Comparison of ENCODE assay signal across 30 cellular contexts in genomic region chr2:27204566-27204965, GRCh38. TPM values are rescaled to one million over a fixed set of nuclear protein-coding genes. Genes with fewer than 3 reads are reported as not detected.
DNase-seq lines count a peak whose midpoint lies in the region; ATAC-seq, FAIRE-seq and TF ChIP-seq lines count a peak whose summit lies in the region.
"Had no signal": no experiment of that assay in that cellular context is flagged by ENCODE, and none has a peak within 500 bp of the region (broad histone marks: within the 10 kb centered on the region; RNA-seq: fewer than 3 reads in every experiment).

No MANE protein-coding gene starts in this region.

- 94% methylated on average over 8 of the region's 8 CpGs for WGBS in sigmoid colon, 2 donors

- TF ChIP-seq EP300 in sigmoid colon (IDR thresholded peaks at IDR 0.05) = no peak

- peak overlapping the region; percentile 24 for H3K27ac Mint-ChIP-seq in activated T-cell treated with anti-CD3 and anti-CD28 coated beads, Interleukin-2, amount 50 U/mL, for 24 hours
- H3K27ac Mint-ChIP-seq in T-helper 17 cell = peak overlapping the region; percentile 92
- no peak overlapping the region for H3K27ac Mint-ChIP-seq in CD14-positive monocyte
- no peak overlapping the region for H3K27ac Mint-ChIP-seq in CD4-positive, alpha-beta T cell

- H3K27ac ChIP-seq in sigmoid colon = no peak overlapping the region
- no peak overlapping the region for H3K27ac ChIP-seq in CD4-positive, alpha-beta T cell (ENCODE audit: low read depth, low read length)
- H3K27ac ChIP-seq: A549; BLaER1 treated with 17β-estradiol and CSF1 and Interleukin-3, amounts not matched to agents 10 nM and 100 nM; KMS-11; RWPE1 had no signal

- no peaks in the 10 kb centered on the region for H3K4me1 ChIP-seq in sigmoid colon
- H3K4me1 ChIP-seq: A549 had no signal

- TF ChIP-seq CTCF in D721Med (IDR thresholded peaks at IDR 0.05; ENCODE audit: insufficient read depth, missing control alignments) (no peak), sigmoid colon (IDR thresholded peaks at IDR 0.05) (no peak), CD14-positive monocyte (IDR thresholded peaks at IDR 0.05) (no peak)
- TF ChIP-seq CTCF in CD4-positive, alpha-beta T cell (IDR thresholded peaks at IDR 0.05) = no peak

- H3K4me1 Mint-ChIP-seq in activated T-cell treated with anti-CD3 and anti-CD28 coated beads, Interleukin-2, amount 50 U/mL, for 24 hours (ENCODE audit: low read depth) = peaks cover 14% of the 10 kb centered on the region
- H3K4me1 Mint-ChIP-seq in T-helper 17 cell (peaks cover 31% of the 10 kb centered on the region), CD14-positive monocyte (no peaks in the 10 kb centered on the region)
- peaks cover 5% of the 10 kb centered on the region for H3K4me1 Mint-ChIP-seq in CD4-positive, alpha-beta T cell (ENCODE audit: low read depth)

- H3K9me3 ChIP-seq in T-helper 17 cell (ENCODE audit: control insufficient read depth, low read length, poor library complexity, severe bottlenecking) (no peaks in the 10 kb centered on the region), sigmoid colon (no peaks in the 10 kb centered on the region)
- no peaks in the 10 kb centered on the region for H3K9me3 ChIP-seq in CD4-positive, alpha-beta T cell (ENCODE audit: control insufficient read depth, low read length)
- H3K9me3 ChIP-seq: A549; BLaER1 treated with 17β-estradiol and CSF1 and Interleukin-3, amounts not matched to agents 10 nM and 100 nM had no signal

- H3K9me3 Mint-ChIP-seq in activated T-cell treated with anti-CD3 and anti-CD28 coated beads, Interleukin-2, amount 50 U/mL, for 24 hours = no peaks in the 10 kb centered on the region
- H3K9me3 Mint-ChIP-seq in CD14-positive monocyte = no peaks in the 10 kb centered on the region
- H3K9me3 Mint-ChIP-seq in CD4-positive, alpha-beta T cell = no peaks in the 10 kb centered on the region
- H3K9me3 Mint-ChIP-seq: CD8-positive, alpha-beta memory T cell; IgD-negative memory B cell had no signal

- H3K4me3 Mint-ChIP-seq in activated T-cell treated with anti-CD3 and anti-CD28 coated beads, Interleukin-2, amount 50 U/mL, for 24 hours = no peak overlapping the region
- H3K4me3 Mint-ChIP-seq in T-helper 17 cell (peak overlapping the region; percentile 47), CD14-positive monocyte (no peak overlapping the region)
- no peak overlapping the region for H3K4me3 Mint-ChIP-seq in CD4-positive, alpha-beta T cell
- H3K4me3 Mint-ChIP-seq: CD8-positive, alpha-beta memory T cell; IgD-negative memory B cell had no signal

- intact Hi-C loops in sigmoid colon (cut with DNase I) = no loop called here
- intact Hi-C loops in CD14-positive monocyte (cut with micrococcal nuclease) = no loop called here
- intact Hi-C loops in CD4-positive, alpha-beta T cell (cut with DNase I, micrococcal nuclease) = no loop called here

- no peak overlapping the region for H3K4me3 ChIP-seq in sigmoid colon
- H3K4me3 ChIP-seq: A549; BLaER1 treated with 17β-estradiol and CSF1 and Interleukin-3, amounts not matched to agents 10 nM and 100 nM had no signal

- CTCF ChIA-PET in CD4-positive, alpha-beta T cell (lab: Charles Lee) = no interaction called here

- peaks cover 8 to 93% (median 40%) of the 10 kb centered on the region in 4 donors for H3K36me3 ChIP-seq in sigmoid colon

- peaks cover 98% of the 10 kb centered on the region for H3K36me3 Mint-ChIP-seq in activated T-cell treated with anti-CD3 and anti-CD28 coated beads, Interleukin-2, amount 50 U/mL, for 24 hours (ENCODE audit: low read depth)
- H3K36me3 Mint-ChIP-seq in T-helper 17 cell (ENCODE audit: low read depth) (peaks cover 17% of the 10 kb centered on the region), CD14-positive monocyte (peaks cover 72 to 73% of the 10 kb centered on the region in 2 donors)
- peaks cover 99% of the 10 kb centered on the region for H3K36me3 Mint-ChIP-seq in CD4-positive, alpha-beta T cell (ENCODE audit: low read depth)

- H3K27me3 ChIP-seq in sigmoid colon = no peaks in the 10 kb centered on the region
- no peaks in the 10 kb centered on the region for H3K27me3 ChIP-seq in CD4-positive, alpha-beta T cell (ENCODE audit: control insufficient read depth, insufficient read depth, low read length)
- H3K27me3 ChIP-seq: BLaER1 treated with 17β-estradiol and CSF1 and Interleukin-3, amounts not matched to agents 10 nM and 100 nM had no signal

- H3K27me3 Mint-ChIP-seq in activated T-cell treated with anti-CD3 and anti-CD28 coated beads, Interleukin-2, amount 50 U/mL, for 24 hours = no peaks in the 10 kb centered on the region
- no peaks in the 10 kb centered on the region for H3K27me3 Mint-ChIP-seq in T-helper 17 cell
- no peaks in the 10 kb centered on the region for H3K27me3 Mint-ChIP-seq in CD14-positive monocyte (ENCODE audit: low read depth in 3 of 3)
- H3K27me3 Mint-ChIP-seq in CD4-positive, alpha-beta T cell = no peaks in the 10 kb centered on the region
- H3K27me3 Mint-ChIP-seq: CD8-positive, alpha-beta memory T cell; IgD-negative memory B cell had no signal

- no peak for FAIRE-seq in D721Med (lab: Jason Lieb, UNC)
- FAIRE-seq: A549, GM12891, GM19239, H1 had no signal

- ATAC-seq in T-helper 17 cell = peak; percentile 36
- no peak for ATAC-seq in CD4-positive, alpha-beta T cell (ENCODE audit: poor library complexity)
- ATAC-seq: Panc1 had no signal

- POLR2A ChIA-PET in CD4-positive, alpha-beta T cell (lab: Charles Lee) = no interaction called here

- no peak for TF ChIP-seq POLR2A in sigmoid colon (IDR thresholded peaks at IDR 0.05)

- DNase-seq in activated T-cell treated with anti-CD3 and anti-CD28 coated beads, Interleukin-2, amount 50 U/mL, for 24 hours = no peak
- no peak for DNase-seq in activated T-cell treated with anti-CD3 and anti-CD28 coated beads, Interleukin-2, amount 50 U/mL, for 48 hours
- DNase-seq in D721Med (ENCODE audit: insufficient read length, low spot score) = peak; percentile 7
- DNase-seq in T-helper 17 cell = no peak
- peak; percentile 28 for DNase-seq in sigmoid colon
- no peak for DNase-seq in CD14-positive monocyte (ENCODE audit: low spot score)
- DNase-seq in CD4-positive, alpha-beta T cell = no peak
- DNase-seq: AML-193; CD8-positive, alpha-beta memory T cell; DMS79 treated with DMSO at 0.1 percent for 48 hours; GF-D8; HCEC 1CT; MM.1S; NCI-H1417; NCI-H1694 treated with DMSO at 0.1 percent for 48 hours; NCI-H2081; NCI-H2171; NCI-H226; NCI-H510A; NCI-H69; SHP77 treated with DMSO at 0.1 percent for 48 hours had no signal

RNA-seq across cellular contexts. Expression of gene ATRAID, which starts 7.3 kb away (rescaled TPM):
- total RNA-seq in T-helper 17 cell (10 to 100 TPM; 59.7 to 76.8 TPM), sigmoid colon (100 to 1,000 TPM; 128 to 226 (median 159) TPM)
- polyA plus RNA-seq in sigmoid colon (10 to 100 TPM; 58.5 to 99.7 (median 73.9) TPM), CD14-positive monocyte (100 to 1,000 TPM; 287 to 298 TPM)
- 10 to 100 TPM; 79.1 to 82.5 TPM for total RNA-seq in CD4-positive, alpha-beta T cell

RNA-seq across cellular contexts. Expression of gene SLC5A6, which starts 7.5 kb away (rescaled TPM):
- total RNA-seq in T-helper 17 cell (100 to 1,000 TPM; 147 to 190 TPM), sigmoid colon (10 to 100 TPM in 3 of 4 donors, 1 to 10 TPM in 1; 7.2 to 15.5 (median 12.9) TPM)
- polyA plus RNA-seq in sigmoid colon (10 to 100 TPM in 1 of 3 donors, 1 to 10 TPM in 2; 2.4 to 26.7 (median 3.5) TPM), CD14-positive monocyte (10 to 100 TPM in 1 of 2 donors, 1 to 10 TPM in 1; 8.1 to 10.2 TPM)
- 100 to 1,000 TPM; 196 to 207 TPM for total RNA-seq in CD4-positive, alpha-beta T cell

RNA-seq across cellular contexts. Expression of gene CAD, which starts 12.6 kb away (rescaled TPM):
- total RNA-seq in T-helper 17 cell (10 to 100 TPM; 27.2 to 30.0 TPM), sigmoid colon (10 to 100 TPM in 3 of 4 donors, 1 to 10 TPM in 1; 9.1 to 25.2 (median 17.1) TPM)
- polyA plus RNA-seq in sigmoid colon (10 to 100 TPM in 1 of 3 donors, 1 to 10 TPM in 2; 1.8 to 27.4 (median 3.0) TPM), CD14-positive monocyte (1 to 10 TPM in 1 of 2 donors, under 1 TPM in 1; 0.71 to 1.7 TPM)
- 10 to 100 TPM; 20.0 to 20.3 TPM for total RNA-seq in CD4-positive, alpha-beta T cell

RNA-seq across cellular contexts. Expression of gene TCF23, which starts 55.8 kb away (rescaled TPM):
- total RNA-seq in T-helper 17 cell (not detected), sigmoid colon (not detected)
- polyA plus RNA-seq in sigmoid colon (under 1 TPM in 1 of 3 donors, not detected in 2; 0.03 TPM), CD14-positive monocyte (not detected)
- total RNA-seq in CD4-positive, alpha-beta T cell = not detected
- total RNA-seq: CD8-positive, alpha-beta memory T cell; H1 had no signal
- polyA plus RNA-seq: A549; CD8-positive, alpha-beta memory T cell; IgD-negative memory B cell had no signal

RNA-seq across cellular contexts. Expression of gene SLC30A3, which starts 58.3 kb away (rescaled TPM):
- total RNA-seq in T-helper 17 cell (under 1 TPM in 1 of 2 donors, not detected in 1; 0.13 TPM), sigmoid colon (1 to 10 TPM in 1 of 4 donors, under 1 TPM in 2, not detected in 1; 0.28 to 1.1 (median 0.68) TPM)
- polyA plus RNA-seq in sigmoid colon (under 1 TPM in 2 of 3 donors, not detected in 1; 0.10 to 0.60 TPM), CD14-positive monocyte (not detected)
- total RNA-seq in CD4-positive, alpha-beta T cell = not detected
- polyA plus RNA-seq: CD8-positive, alpha-beta memory T cell; IgD-negative memory B cell had no signal

Comparison
In these comparisons a context has a peak if more than half of its experiments do, and no peak if none do; other contexts are left out.
1. DNase-seq: peak in D721Med (single experiment) and sigmoid colon (single experiment); none in activated T-cell treated with anti-CD3 and anti-CD28 coated beads, Interleukin-2, amount 50 U/mL, for 24 hours (single experiment), activated T-cell treated with anti-CD3 and anti-CD28 coated beads, Interleukin-2, amount 50 U/mL, for 48 hours (0 of 2), T-helper 17 cell (0 of 3), CD14-positive monocyte (single experiment) and CD4-positive, alpha-beta T cell (0 of 10).
2. H3K27ac Mint-ChIP-seq: peak in activated T-cell treated with anti-CD3 and anti-CD28 coated beads, Interleukin-2, amount 50 U/mL, for 24 hours (single experiment) and T-helper 17 cell (single experiment); none in CD14-positive monocyte (0 of 7) and CD4-positive, alpha-beta T cell (single experiment).
3. RNA of gene SLC5A6, which starts 7.5 kb away (total RNA-seq): 196 to 207 TPM in CD4-positive, alpha-beta T cell and 147 to 190 TPM in T-helper 17 cell; 7.2 to 15.5 TPM in sigmoid colon; every median in the first group is over 4 times any median in the second.